In the genomic region with DNA sequence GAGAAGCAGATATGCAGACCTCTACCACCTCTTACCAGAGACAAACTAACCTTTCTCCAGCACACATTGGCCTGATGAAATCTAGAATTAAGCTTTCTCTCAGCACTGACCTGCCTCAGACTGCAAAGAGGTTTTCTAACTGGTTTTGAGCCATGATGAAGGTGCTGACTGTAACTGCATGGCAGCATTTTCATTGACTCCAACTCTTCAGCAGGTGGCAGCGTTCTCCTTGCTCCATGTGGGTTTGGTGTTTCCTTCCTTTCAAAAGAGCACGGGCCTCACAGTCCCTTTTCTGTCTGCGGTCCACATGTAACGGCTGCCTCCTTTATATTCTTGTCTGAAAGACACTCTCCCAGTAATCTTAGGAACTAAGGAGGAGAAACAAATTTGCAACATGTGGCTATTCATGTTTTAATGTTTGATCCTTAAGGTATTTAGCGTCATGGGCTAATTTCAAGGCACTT, we compare ENCODE assay signal across 7 cellular contexts. TPM values are rescaled to one million over a fixed set of nuclear protein-coding genes. Genes with fewer than 3 reads are reported as not detected.
A peak's percentile ranks its signal among the peaks of the same experiment; 100 is the strongest.
DNase-seq lines count a peak whose midpoint lies in the region; ATAC-seq, FAIRE-seq and TF ChIP-seq lines count a peak whose summit lies in the region.

No MANE protein-coding gene starts in this region.

- POLR2A ChIA-PET in GM12878 (lab: Charles Lee) = interaction anchor here (1.2 kb wide), 1 partner anchor 9 kb away, joined by 4 read pairs; no protein-coding TSS in a partner anchor

- no peaks in the 10 kb centered on the region for H3K79me2 ChIP-seq in GM12878 (ENCODE audit: control insufficient read depth, insufficient read depth, low read length)

- H3K4me1 ChIP-seq in GM12878 (ENCODE audit: control insufficient read depth, insufficient read depth, low read length) = no peaks in the 10 kb centered on the region

- WGBS in GM12878 (ENCODE audit: insufficient coverage, insufficient replicate concordance, low lambda C conversion rate, missing lambda C conversion rate) = 47% methylated on average over 5 of the region's 5 CpGs

- TF ChIP-seq RAD21 in GM12878 (IDR thresholded peaks at IDR 0.05; ENCODE audit: insufficient read depth, low read depth, low read length) = peak; percentile 74

- H3K27me3 ChIP-seq in GM12878 (replicated peaks in 1 of 2; ENCODE audit: control insufficient read depth in 2 of 2, insufficient read depth in 2 of 2, low read length in 1 of 2) = no peaks in the 10 kb centered on the region

- no peak overlapping the region for H3K27ac Mint-ChIP-seq in immature natural killer cell

- H3K36me3 Mint-ChIP-seq in immature natural killer cell = no peaks in the 10 kb centered on the region

- intact Hi-C loops in GM12878 (cut with micrococcal nuclease; ENCODE audit: unreplicated experiment) = no loop called here

- TF ChIP-seq EP300 in GM12878 (IDR thresholded peaks at IDR 0.05; ENCODE audit: borderline replicate concordance in 1 of 2, control insufficient read depth in 1 of 2, low read depth in 2 of 2, low read length in 2 of 2) = no peak

- no peak for TF ChIP-seq POLR2A in GM12878 (IDR thresholded peaks at IDR 0.05; ENCODE audit: low read depth, low read length)

- peak overlapping the region; percentile 30; the same call in 1 of the 2 replicates for H3K4me2 ChIP-seq in GM12878 (ENCODE audit: control insufficient read depth, insufficient read depth)

- peak; percentile 75 for FAIRE-seq in GM12878 (lab: Jason Lieb, UNC)

- no peak for DNase-seq in GM12864 (ENCODE audit: low read depth)
- DNase-seq in LoVo (ENCODE audit: low spot score) = peak; percentile 60
- DNase-seq in T-helper 1 cell = peak in 4 of 5 donors; percentile 17 to 67 (median 33)
- DNase-seq in GM12878 (ENCODE audit: low read depth, low spot score) = no peak
- DNase-seq in immature natural killer cell = peak; percentile 34 to 51 (median 49)
- DNase-seq in stimulated activated CD4-positive, alpha-beta T cell treated with anti-CD3 and anti-CD28 coated beads, Interleukin-2, amount 100 ng/mL, for 24 hours = peak; percentile 39 to 43

- no peaks in the 10 kb centered on the region for H3K9me3 Mint-ChIP-seq in immature natural killer cell

- no peak overlapping the region for H3K4me3 Mint-ChIP-seq in immature natural killer cell

- no peaks in the 10 kb centered on the region for H3K9me3 ChIP-seq in GM12878 (replicated peaks; ENCODE audit: control insufficient read depth, insufficient read depth, low read length)

- H3K27ac ChIP-seq in GM12878 (ENCODE audit: control insufficient read depth, insufficient read depth) = no peak overlapping the region

- peak; percentile 60 for TF ChIP-seq CTCF in GM12864 (IDR thresholded peaks at IDR 0.05; ENCODE audit: low read depth, low read length, missing control alignments)
- peak; percentile 58 to 74 (median 67); a peak in 5 of 6 replicates for TF ChIP-seq CTCF in GM12878 (IDR thresholded peaks at IDR 0.05 in 2 of 3, conservative IDR thresholded peaks at IDR 0.05 in 1 of 3; ENCODE audit: control insufficient read depth in 2 of 3, extremely low read depth in 1 of 3, insufficient read depth in 1 of 3, low read depth in 3 of 3, low read length in 3 of 3)

- no peaks in the 10 kb centered on the region for H4K20me1 ChIP-seq in GM12878 (ENCODE audit: control insufficient read depth, insufficient read depth)

- in situ Hi-C loops in GM12878 (cut with MboI) = no loop called here

- peaks cover 7 to 14% of the 10 kb centered on the region in 2 donors for H3K4me1 Mint-ChIP-seq in immature natural killer cell

- SMC1A ChIA-PET in GM12878 (lab: Charles Lee; ENCODE audit: uncharacterized antibody, unreplicated experiment) = interaction anchor here (0.5 to 4.3 kb wide), 15 partner anchors 8 to 785 kb away, joined by 3 to 27 read pairs (median 4); no protein-coding TSS in a partner anchor

- peak overlapping the region; percentile 42 for H2AFZ ChIP-seq in GM12878 (ENCODE audit: control insufficient read depth, low read depth, low read length)

- no peaks in the 10 kb centered on the region for H3K36me3 ChIP-seq in GM12878 (ENCODE audit: control insufficient read depth in 2 of 2, insufficient read depth in 2 of 2, low read length in 1 of 2)

- H3K27me3 Mint-ChIP-seq in immature natural killer cell (ENCODE audit: low read depth in 3 of 3) = peaks cover 0 to 8% (median 0%) of the 10 kb centered on the region in 3 donors

- CTCF ChIA-PET in GM12878 (lab: Yijun Ruan, JAX) = interaction anchor here (0.5 to 5.1 kb wide), 25 partner anchors 8 to 732 kb away, joined by 3 to 47 read pairs (median 3); a partner anchor contains a TSS

- peak; percentile 96 for ATAC-seq in GM12878
- ATAC-seq in GM21447 (IDR thresholded peaks at IDR 0.05; ENCODE audit: unreplicated experiment) = no peak

- BruUV-seq in GM12878 (replicated peaks; lab: Mats Ljungman, UMichigan) = no TSS peak

- RAD21 ChIA-PET in GM12878 (lab: Charles Lee; ENCODE audit: unreplicated experiment) = interaction anchor here (0.7 to 2.7 kb wide), 9 partner anchors 10 to 960 kb away, joined by 3 to 14 read pairs (median 3); no protein-coding TSS in a partner anchor

- no peak overlapping the region for H3K4me3 ChIP-seq in GM12864 (ENCODE audit: low read depth, low read length)
- H3K4me3 ChIP-seq in GM12878 = no peak overlapping the region

- no peak overlapping the region for H3K9ac ChIP-seq in GM12878 (ENCODE audit: control insufficient read depth, insufficient read depth, low read length)

TF ChIP-seq in GM12878, 131 proteins besides CTCF, POLR2A, EP300 and RAD21 (continues in another document):
- TF ChIP-seq, protein P1, sequence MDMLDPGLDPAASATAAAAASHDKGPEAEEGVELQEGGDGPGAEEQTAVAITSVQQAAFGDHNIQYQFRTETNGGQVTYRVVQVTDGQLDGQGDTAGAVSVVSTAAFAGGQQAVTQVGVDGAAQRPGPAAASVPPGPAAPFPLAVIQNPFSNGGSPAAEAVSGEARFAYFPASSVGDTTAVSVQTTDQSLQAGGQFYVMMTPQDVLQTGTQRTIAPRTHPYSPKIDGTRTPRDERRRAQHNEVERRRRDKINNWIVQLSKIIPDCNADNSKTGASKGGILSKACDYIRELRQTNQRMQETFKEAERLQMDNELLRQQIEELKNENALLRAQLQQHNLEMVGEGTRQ (IDR thresholded peaks at IDR 0.05; ENCODE audit: borderline replicate concordance, low read depth, low read length) = no peak

RNA-seq across cellular contexts. Expression of a gene that starts 12.6 kb away (rescaled TPM):
- 3.1 and 3.4 TPM in 2 replicates for total RNA-seq in GM12878 (2013; cell fraction: nucleolus; rRNA removed)
- 1.4 and 1.7 TPM in 2 replicates for total RNA-seq in GM12878 (2014; rRNA removed)
- 1.5 TPM in 2 replicates for total RNA-seq in GM12878 (2014; rRNA removed; fragmentation: Illumina TruSeq; extraction: Trizol)
- total RNA-seq in GM12878 (2021) = 1.9 and 2.0 TPM in 2 replicates
- 0.62 TPM for polyA plus RNA-seq in GM12878 (2011; ENCODE audit: low read depth)
- polyA plus RNA-seq in GM12878 (2011; rRNA removed) = 0.86 and 0.87 TPM in 2 replicates
- 0.91 and 1.0 TPM in 2 replicates for polyA plus RNA-seq in GM12878 (2011; cell fraction: cytosol; rRNA removed)
- 1.3 and 1.7 TPM in 2 replicates for polyA plus RNA-seq in GM12878 (2011; cell fraction: nucleus; rRNA removed)
- polyA plus RNA-seq in GM12878 (2012) = 0.99 and 1.5 TPM in 2 replicates
- 1.7 and 2.1 TPM in 2 replicates for polyA plus RNA-seq in GM12878 (2014; fragmentation: Illumina TruSeq; extraction: Trizol)
- 1 to 10 TPM; 2.0 to 2.1 TPM for polyA plus RNA-seq in GM12878 (2014; fragmentation: Nextera tagmentation; extraction: Ambion mirVana)
- 1.1 TPM in 2 replicates for polyA plus RNA-seq in GM12878 (2014; rRNA removed)
- 1 to 10 TPM; 1.8 to 2.2 TPM for polyA plus RNA-seq in GM12878 (2016; fragmentation: Nextera tagmentation; extraction: Ambion mirVana)
- polyA minus RNA-seq in GM12878 (2011; rRNA and poly(A)+ RNA removed) = 2.0 and 2.2 TPM in 2 replicates
- 0.94 and 1.3 TPM in 2 replicates for polyA minus RNA-seq in GM12878 (2011; cell fraction: cytosol; rRNA and poly(A)+ RNA removed)
- polyA minus RNA-seq in GM12878 (2011; cell fraction: nucleus; rRNA and poly(A)+ RNA removed) = 3.6 and 5.4 TPM in 2 replicates
- polyA plus RNA-seq in immature natural killer cell = under 1 TPM in 2 of 3 donors, not detected in 1; 0.06 to 0.17 TPM

RNA-seq across cellular contexts. Expression of a gene that starts 12.7 kb away (rescaled TPM):
- total RNA-seq in GM12878 (2013; cell fraction: nucleolus; rRNA removed) = 856 and 868 TPM in 2 replicates
- 83.1 and 113 TPM in 2 replicates for total RNA-seq in GM12878 (2014; rRNA removed)
- 175 and 183 TPM in 2 replicates for total RNA-seq in GM12878 (2014; rRNA removed; fragmentation: Illumina TruSeq; extraction: Trizol)
- total RNA-seq in GM12878 (2021) = 87.5 and 94.9 TPM in 2 replicates
- 24.4 TPM for polyA plus RNA-seq in GM12878 (2011; ENCODE audit: low read depth)
- 94.3 and 180 TPM in 2 replicates for polyA plus RNA-seq in GM12878 (2011; rRNA removed)
- polyA plus RNA-seq in GM12878 (2011; cell fraction: cytosol; rRNA removed) = 19.9 and 22.4 TPM in 2 replicates
- polyA plus RNA-seq in GM12878 (2011; cell fraction: nucleus; rRNA removed) = 52.2 and 61.7 TPM in 2 replicates
- 100 and 102 TPM in 2 replicates for polyA plus RNA-seq in GM12878 (2012)
- polyA plus RNA-seq in GM12878 (2014; fragmentation: Illumina TruSeq; extraction: Trizol) = 53.0 and 67.7 TPM in 2 replicates
- 10 to 100 TPM; 26.1 to 59.5 TPM for polyA plus RNA-seq in GM12878 (2014; fragmentation: Nextera tagmentation; extraction: Ambion mirVana)
- polyA plus RNA-seq in GM12878 (2014; rRNA removed) = 35.0 and 45.0 TPM in 2 replicates
- polyA plus RNA-seq in GM12878 (2016; fragmentation: Nextera tagmentation; extraction: Ambion mirVana) = 10 to 100 TPM; 49.5 to 56.8 TPM
- polyA minus RNA-seq in GM12878 (2011; rRNA and poly(A)+ RNA removed) = 143 and 199 TPM in 2 replicates
- 54.9 and 66.1 TPM in 2 replicates for polyA minus RNA-seq in GM12878 (2011; cell fraction: cytosol; rRNA and poly(A)+ RNA removed)
- 165 and 285 TPM in 2 replicates for polyA minus RNA-seq in GM12878 (2011; cell fraction: nucleus; rRNA and poly(A)+ RNA removed)
- 10 to 100 TPM; 18.0 to 33.5 (median 30.6) TPM for polyA plus RNA-seq in immature natural killer cell

RNA-seq across cellular contexts. Expression of a gene that starts 32.7 kb away (rescaled TPM):
- total RNA-seq in GM12878 (2013; cell fraction: nucleolus; rRNA removed) = 142 and 161 TPM in 2 replicates
- total RNA-seq in GM12878 (2014; rRNA removed) (30.3 and 35.9 TPM in 2 replicates), GM12878 (2014; rRNA removed; fragmentation: Illumina TruSeq; extraction: Trizol) (40.1 and 41.3 TPM in 2 replicates), GM12878 (2021) (37.7 and 48.9 TPM in 2 replicates)
- 12.0 TPM for polyA plus RNA-seq in GM12878 (2011; ENCODE audit: low read depth)
- polyA plus RNA-seq in GM12878 (2011; rRNA removed) (40.8 and 79.5 TPM in 2 replicates), GM12878 (2014; fragmentation: Illumina TruSeq; extraction: Trizol) (43.3 and 56.8 TPM in 2 replicates), GM12878 (2014; fragmentation: Nextera tagmentation; extraction: Ambion mirVana) (10 to 100 TPM; 33.6 to 35.0 TPM), GM12878 (2014; rRNA removed) (20.5 and 24.7 TPM in 2 replicates), GM12878 (2016; fragmentation: Nextera tagmentation; extraction: Ambion mirVana) (10 to 100 TPM; 58.0 to 59.3 TPM), immature natural killer cell (10 to 100 TPM; 31.2 to 44.0 (median 42.1) TPM)
- polyA plus RNA-seq in GM12878 (2011; cell fraction: cytosol; rRNA removed) = 9.7 and 13.3 TPM in 2 replicates
- 16.8 and 17.1 TPM in 2 replicates for polyA plus RNA-seq in GM12878 (2011; cell fraction: nucleus; rRNA removed)
- 17.4 and 29.0 TPM in 2 replicates for polyA plus RNA-seq in GM12878 (2012)
- 16.3 and 27.9 TPM in 2 replicates for polyA minus RNA-seq in GM12878 (2011; rRNA and poly(A)+ RNA removed)
- 12.7 and 13.1 TPM in 2 replicates for polyA minus RNA-seq in GM12878 (2011; cell fraction: cytosol; rRNA and poly(A)+ RNA removed)
- polyA minus RNA-seq in GM12878 (2011; cell fraction: nucleus; rRNA and poly(A)+ RNA removed) = 16.0 and 24.2 TPM in 2 replicates

Comparison
In these comparisons a context has a peak if more than half of its experiments do, and no peak if none do; other contexts are left out.
1. DNase-seq: peak in LoVo (single experiment), T-helper 1 cell (4 of 5), immature natural killer cell (3 of 3) and stimulated activated CD4-positive, alpha-beta T cell treated with anti-CD3 and anti-CD28 coated beads, Interleukin-2, amount 100 ng/mL, for 24 hours (2 of 2); none in GM12864 (single experiment) and GM12878 (single experiment).